ENCODE assay signal across 13 cellular contexts in the genomic region with DNA sequence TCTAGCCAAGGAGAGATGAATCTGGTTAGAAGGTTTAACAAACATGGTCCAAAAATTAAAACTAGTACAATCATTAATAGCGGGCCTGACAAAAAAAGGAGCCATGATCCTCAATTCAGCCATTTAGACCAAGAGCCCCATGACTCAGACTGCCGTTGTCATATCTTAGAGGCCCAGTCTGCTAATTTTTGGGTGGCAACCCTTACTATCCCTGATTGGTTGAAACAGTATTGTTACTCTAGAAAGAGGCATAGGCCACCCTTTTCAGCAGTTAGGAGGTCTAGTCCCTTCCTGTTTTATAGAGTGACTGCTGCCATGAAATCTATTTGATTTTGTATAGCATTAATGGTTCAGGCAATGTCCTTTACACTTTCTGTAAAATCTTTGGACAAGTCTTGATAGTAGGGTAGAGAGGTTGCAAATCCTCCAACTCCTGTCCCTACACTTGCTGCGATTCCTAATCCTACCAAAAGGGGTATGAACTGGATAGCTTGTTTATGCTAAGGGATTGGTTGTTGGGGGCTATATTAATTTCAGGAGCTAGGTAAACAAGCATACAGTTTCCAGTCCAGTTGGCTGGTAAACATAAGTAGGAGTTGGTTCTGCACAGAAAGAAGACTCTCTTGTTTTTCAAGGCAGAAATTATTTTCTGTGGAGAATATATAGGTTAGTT.
"Had no signal": no experiment of that assay in that cellular context is flagged by ENCODE, and none has a peak within 500 bp of the region (broad histone marks: within the 10 kb centered on the region; RNA-seq: fewer than 3 reads in every experiment).

No MANE protein-coding gene starts in this region.

- DNase-seq: activated CD4-positive, alpha-beta T cell treated with anti-CD3 and anti-CD28 coated beads, Interleukin-2, amount 50 U/mL, for 48 hours; activated naive CD4-positive, alpha-beta T cell treated with anti-CD3 and anti-CD28 coated beads, Interleukin-2, amount 10 ng/mL, durations not matched to agents 7 days and 5 days; posterior cingulate gyrus; retina; stimulated activated CD4-positive, alpha-beta T cell treated with anti-CD3 and anti-CD28 coated beads, Interleukin-2, amount 100 ng/mL, for 48 hours; T-helper 2 cell; thyroid gland had no signal

- H3K27ac Mint-ChIP-seq: activated naive CD4-positive, alpha-beta T cell treated with anti-CD3 and anti-CD28 coated beads, Interleukin-2, amount 10 ng/mL, durations not matched to agents 7 days and 5 days; activated T-helper 17 cell treated with anti-CD3 and anti-CD28 coated beads, Interleukin-2, amount 50 U/mL, for 72 hours; natural killer cell treated with Interleukin-12 subunit alpha and Interleukin-12 subunit beta and Interleukin-15 and Interleukin-18, amount 100 ng/mL, for 72 hours; stimulated activated memory B cell treated with anti-CD40 and anti-IgM and Interleukin-4, amounts not matched to agents 10 μg/mL and 1 μg/mL and 100 μg/mL, for 72 hours had no signal

- H3K4me1 ChIP-seq: ascending aorta, thyroid gland had no signal

- H3K4me3 Mint-ChIP-seq: activated naive CD4-positive, alpha-beta T cell treated with anti-CD3 and anti-CD28 coated beads, Interleukin-2, amount 10 ng/mL, durations not matched to agents 7 days and 5 days; activated T-helper 17 cell treated with anti-CD3 and anti-CD28 coated beads, Interleukin-2, amount 50 U/mL, for 72 hours; natural killer cell treated with Interleukin-12 subunit alpha and Interleukin-12 subunit beta and Interleukin-15 and Interleukin-18, amount 100 ng/mL, for 72 hours; stimulated activated memory B cell treated with anti-CD40 and anti-IgM and Interleukin-4, amounts not matched to agents 10 μg/mL and 1 μg/mL and 100 μg/mL, for 72 hours had no signal

- H3K27me3 ChIP-seq: ascending aorta, thyroid gland had no signal

- H3K36me3 Mint-ChIP-seq: activated naive CD4-positive, alpha-beta T cell treated with anti-CD3 and anti-CD28 coated beads, Interleukin-2, amount 10 ng/mL, durations not matched to agents 7 days and 5 days; stimulated activated memory B cell treated with anti-CD40 and anti-IgM and Interleukin-4, amounts not matched to agents 10 μg/mL and 1 μg/mL and 100 μg/mL, for 72 hours had no signal

- FAIRE-seq: endometrium, TTC549 had no signal

- H3K4me3 ChIP-seq: ascending aorta, thyroid gland had no signal

- H3K36me3 ChIP-seq: ascending aorta, thyroid gland had no signal

- H3K4me1 Mint-ChIP-seq: activated naive CD4-positive, alpha-beta T cell treated with anti-CD3 and anti-CD28 coated beads, Interleukin-2, amount 10 ng/mL, durations not matched to agents 7 days and 5 days; activated T-helper 17 cell treated with anti-CD3 and anti-CD28 coated beads, Interleukin-2, amount 50 U/mL, for 72 hours; stimulated activated memory B cell treated with anti-CD40 and anti-IgM and Interleukin-4, amounts not matched to agents 10 μg/mL and 1 μg/mL and 100 μg/mL, for 72 hours had no signal

- H3K9me3 Mint-ChIP-seq: activated naive CD4-positive, alpha-beta T cell treated with anti-CD3 and anti-CD28 coated beads, Interleukin-2, amount 10 ng/mL, durations not matched to agents 7 days and 5 days had no signal

- H3K27me3 Mint-ChIP-seq: activated naive CD4-positive, alpha-beta T cell treated with anti-CD3 and anti-CD28 coated beads, Interleukin-2, amount 10 ng/mL, durations not matched to agents 7 days and 5 days; activated T-helper 17 cell treated with anti-CD3 and anti-CD28 coated beads, Interleukin-2, amount 50 U/mL, for 72 hours; natural killer cell treated with Interleukin-12 subunit alpha and Interleukin-12 subunit beta and Interleukin-15 and Interleukin-18, amount 100 ng/mL, for 72 hours; stimulated activated memory B cell treated with anti-CD40 and anti-IgM and Interleukin-4, amounts not matched to agents 10 μg/mL and 1 μg/mL and 100 μg/mL, for 72 hours had no signal

- H3K9me3 ChIP-seq: ascending aorta, thyroid gland had no signal

- H3K27ac ChIP-seq: ascending aorta, thyroid gland had no signal
